In the genomic region with DNA sequence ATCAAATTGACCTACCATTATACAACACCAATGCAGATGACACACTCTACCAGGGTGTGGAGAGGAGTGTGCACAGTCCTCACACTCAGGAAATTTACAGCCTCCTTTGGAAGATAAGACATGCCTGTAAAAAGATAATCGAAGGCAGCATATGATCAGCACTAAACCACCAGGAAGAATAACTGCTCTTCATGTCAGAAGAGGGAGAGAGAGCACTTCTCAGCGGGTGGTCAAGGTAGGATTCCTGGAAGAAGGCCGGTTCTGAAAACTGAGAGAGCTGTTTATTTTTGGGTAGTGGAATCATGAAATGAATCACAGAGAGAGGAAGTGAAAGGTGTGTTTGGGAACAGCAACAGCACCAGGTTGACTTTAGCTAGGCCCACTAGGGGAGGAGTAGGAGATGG, we compare ENCODE assay signal across 1 cellular context.
TF ChIP-seq lines count a peak whose summit lies in the region.

No MANE protein-coding gene starts in this region.

TF ChIP-seq in GM23338, 12 proteins besides CTCF, POLR2A, EP300 and RAD21 (continued from another document):
- TF ChIP-seq, protein P1, sequence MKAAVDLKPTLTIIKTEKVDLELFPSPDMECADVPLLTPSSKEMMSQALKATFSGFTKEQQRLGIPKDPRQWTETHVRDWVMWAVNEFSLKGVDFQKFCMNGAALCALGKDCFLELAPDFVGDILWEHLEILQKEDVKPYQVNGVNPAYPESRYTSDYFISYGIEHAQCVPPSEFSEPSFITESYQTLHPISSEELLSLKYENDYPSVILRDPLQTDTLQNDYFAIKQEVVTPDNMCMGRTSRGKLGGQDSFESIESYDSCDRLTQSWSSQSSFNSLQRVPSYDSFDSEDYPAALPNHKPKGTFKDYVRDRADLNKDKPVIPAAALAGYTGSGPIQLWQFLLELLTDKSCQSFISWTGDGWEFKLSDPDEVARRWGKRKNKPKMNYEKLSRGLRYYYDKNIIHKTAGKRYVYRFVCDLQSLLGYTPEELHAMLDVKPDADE (IDR thresholded peaks at IDR 0.05) = no peak
- TF ChIP-seq POLR2AphosphoS5 (IDR thresholded peaks at IDR 0.05; ENCODE audit: low read depth) (no peak), NANOG (IDR thresholded peaks at IDR 0.05; ENCODE audit: borderline replicate concordance) (no peak), JUNB (IDR thresholded peaks at IDR 0.05; ENCODE audit: unreplicated experiment) (no peak)
